17 cellular contexts compared by ENCODE assay signal in genomic region chr12:46921754-46922113, GRCh38.
DNase-seq lines count a peak whose midpoint lies in the region; ATAC-seq and TF ChIP-seq lines count a peak whose summit lies in the region.
"Had no signal": no experiment of that assay in that cellular context is flagged by ENCODE, and none has a peak within 500 bp of the region (broad histone marks: within the 10 kb centered on the region; RNA-seq: fewer than 3 reads in every experiment).

No MANE protein-coding gene starts in this region.

- peak overlapping the region; percentile 17 for H3K27ac ChIP-seq in skeletal muscle tissue (ENCODE audit: low read depth, low read length)

- DNase-seq in GM03348 (ENCODE audit: low spot score) (peak; percentile 62), fibroblast of the conjunctiva (ENCODE audit: low read depth) (peak; percentile 36), SIG-M5 (lab: John Stamatoyannopoulos, UW) (no peak), cortex of kidney (lab: John Stamatoyannopoulos, UW) (no peak)
- DNase-seq in stimulated activated CD4-positive, alpha-beta T cell treated with anti-CD3 and anti-CD28 coated beads, Interleukin-4, amount 100 ng/mL, for 24 hours: no peak
- DNase-seq: activated CD8-positive, alpha-beta memory T cell treated with anti-CD3 and anti-CD28 coated beads for 24 hours; amniotic stem cell; CD4-positive, CD25-positive, alpha-beta regulatory T cell; MM.1S; NCI-H526 treated with DMSO at 0.1 percent for 48 hours; Peyer's patch; substantia nigra had no signal

- no peak overlapping the region for H3K4me3 ChIP-seq in skeletal muscle tissue (ENCODE audit: low read length in 3 of 3)
- H3K4me3 ChIP-seq: GM12878, Peyer's patch had no signal

- no peaks in the 10 kb centered on the region for H3K36me3 ChIP-seq in skeletal muscle tissue (ENCODE audit: control insufficient read depth in 3 of 3, insufficient read depth in 3 of 3, low read length in 3 of 3)
- H3K36me3 ChIP-seq: Peyer's patch had no signal

- H3K27me3 ChIP-seq in skeletal muscle tissue (ENCODE audit: control insufficient read depth in 3 of 3, insufficient read depth in 3 of 3, low read length in 3 of 3): no peaks in the 10 kb centered on the region
- H3K27me3 ChIP-seq: Peyer's patch had no signal

- no peak overlapping the region for H3K9ac ChIP-seq in skeletal muscle tissue (ENCODE audit: low read depth in 1 of 3, low read length in 3 of 3)

- peak; percentile 8 for ATAC-seq in SK-N-SH treated with all-trans-retinoic acid at 6 μM for 48 hours
- ATAC-seq: natural killer cell treated with Interleukin-12 subunit alpha and Interleukin-12 subunit beta and Interleukin-15 and Interleukin-18, amount 100 ng/mL, for 72 hours; WTC11 had no signal

- H3K9me3 ChIP-seq in skeletal muscle tissue (ENCODE audit: control insufficient read depth in 3 of 3, low read length in 3 of 3): no peaks in the 10 kb centered on the region
- H3K9me3 ChIP-seq: Peyer's patch had no signal

- peaks cover 0 to 4% (median 0%) of the 10 kb centered on the region in 3 donors for H3K4me1 ChIP-seq in skeletal muscle tissue (ENCODE audit: control insufficient read depth in 3 of 3, insufficient read depth in 3 of 3, low read length in 3 of 3)
- H3K4me1 ChIP-seq: Peyer's patch had no signal

TF ChIP-seq in SK-N-SH treated with all-trans-retinoic acid at 6 μM for 48 hours, 23 proteins besides CTCF, POLR2A, EP300 and RAD21:
- TF ChIP-seq SNAI2 (CRISPR knock-in tag; IDR thresholded peaks at IDR 0.05): no peak
- no peak for TF ChIP-seq ZNF8 (CRISPR knock-in tag; IDR thresholded peaks at IDR 0.05)
- TF ChIP-seq POU6F1 (CRISPR knock-in tag; IDR thresholded peaks at IDR 0.05; ENCODE audit: borderline replicate concordance, low read depth): no peak
- TF ChIP-seq ARNTL (CRISPR knock-in tag; IDR thresholded peaks at IDR 0.05; ENCODE audit: borderline replicate concordance, low read depth): no peak
- no peak for TF ChIP-seq BACH2 (CRISPR knock-in tag; IDR thresholded peaks at IDR 0.05; ENCODE audit: borderline replicate concordance)
- TF ChIP-seq CREB5 (CRISPR knock-in tag; IDR thresholded peaks at IDR 0.05; ENCODE audit: low read depth): no peak
- TF ChIP-seq ZNF565 (CRISPR knock-in tag; conservative IDR thresholded peaks at IDR 0.05; ENCODE audit: low read depth): no peak
- no peak for TF ChIP-seq CSDC2 (CRISPR knock-in tag; IDR thresholded peaks at IDR 0.05)
- TF ChIP-seq ZC3H10 (CRISPR knock-in tag; IDR thresholded peaks at IDR 0.05): no peak
- no peak for TF ChIP-seq GLIS3 (CRISPR knock-in tag; IDR thresholded peaks at IDR 0.05)
- TF ChIP-seq RARB (CRISPR knock-in tag; IDR thresholded peaks at IDR 0.05): no peak
- TF ChIP-seq OSR1 (CRISPR knock-in tag; IDR thresholded peaks at IDR 0.05): no peak
- no peak for TF ChIP-seq TCF4 (CRISPR knock-in tag; IDR thresholded peaks at IDR 0.05; ENCODE audit: borderline replicate concordance)
- no peak for TF ChIP-seq PPARA (CRISPR knock-in tag; IDR thresholded peaks at IDR 0.05; ENCODE audit: borderline replicate concordance)
- TF ChIP-seq TOX (CRISPR knock-in tag; IDR thresholded peaks at IDR 0.05; ENCODE audit: borderline replicate concordance): no peak
- no peak for TF ChIP-seq TSHZ2 (CRISPR knock-in tag; IDR thresholded peaks at IDR 0.05)
- TF ChIP-seq ZNF70 (CRISPR knock-in tag; IDR thresholded peaks at IDR 0.05): no peak
- no peak for TF ChIP-seq ZFP30 (CRISPR knock-in tag; IDR thresholded peaks at IDR 0.05)
- TF ChIP-seq CSRNP3 (CRISPR knock-in tag; IDR thresholded peaks at IDR 0.05): no peak
- TF ChIP-seq ISL1 (CRISPR knock-in tag; IDR thresholded peaks at IDR 0.05): no peak
TF ChIP-seq in SK-N-SH treated with all-trans-retinoic acid at 6 μM for 48 hours: peak in this region for 0.

Comparison
In these comparisons a context has a peak if more than half of its experiments do, and no peak if none do; other contexts are left out.
1. DNase-seq: peak in GM03348 (single experiment) and fibroblast of the conjunctiva (single experiment); none in stimulated activated CD4-positive, alpha-beta T cell treated with anti-CD3 and anti-CD28 coated beads, Interleukin-4, amount 100 ng/mL, for 24 hours (single experiment), SIG-M5 (single experiment) and cortex of kidney (single experiment).